ENCODE assay signal across 1 cellular context in the genomic region with DNA sequence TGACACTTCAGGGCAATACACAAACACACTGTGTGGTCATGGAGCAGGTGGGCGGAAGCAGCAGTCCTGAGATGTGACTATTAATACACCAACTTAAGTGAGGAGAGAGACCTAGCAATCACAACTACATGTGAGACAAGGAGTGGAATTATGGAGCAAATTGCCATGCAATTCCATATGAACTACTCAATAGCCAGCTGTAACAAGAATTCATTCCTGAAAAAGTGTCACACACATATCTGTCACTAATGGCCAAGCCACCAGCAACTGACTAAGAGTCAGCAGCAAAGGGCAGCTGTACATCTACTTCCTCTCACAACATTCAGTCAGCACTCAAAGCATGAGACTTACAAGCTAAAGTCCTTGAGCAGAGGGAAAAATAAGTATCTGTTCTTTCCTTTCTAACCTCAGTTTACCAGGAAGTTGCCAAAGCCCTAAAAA.
TF ChIP-seq lines count a peak whose summit lies in the region.

No MANE protein-coding gene starts in this region.

TF ChIP-seq in GM23338, 12 proteins besides CTCF, POLR2A, EP300 and RAD21 (continued from another document):
- TF ChIP-seq EZH2 (IDR thresholded peaks at IDR 0.05; ENCODE audit: low read depth, unreplicated experiment) = no peak
- TF ChIP-seq POLR2AphosphoS5 (IDR thresholded peaks at IDR 0.05; ENCODE audit: low read depth) = no peak
